23 cellular contexts compared by ENCODE assay signal in the genomic region with DNA sequence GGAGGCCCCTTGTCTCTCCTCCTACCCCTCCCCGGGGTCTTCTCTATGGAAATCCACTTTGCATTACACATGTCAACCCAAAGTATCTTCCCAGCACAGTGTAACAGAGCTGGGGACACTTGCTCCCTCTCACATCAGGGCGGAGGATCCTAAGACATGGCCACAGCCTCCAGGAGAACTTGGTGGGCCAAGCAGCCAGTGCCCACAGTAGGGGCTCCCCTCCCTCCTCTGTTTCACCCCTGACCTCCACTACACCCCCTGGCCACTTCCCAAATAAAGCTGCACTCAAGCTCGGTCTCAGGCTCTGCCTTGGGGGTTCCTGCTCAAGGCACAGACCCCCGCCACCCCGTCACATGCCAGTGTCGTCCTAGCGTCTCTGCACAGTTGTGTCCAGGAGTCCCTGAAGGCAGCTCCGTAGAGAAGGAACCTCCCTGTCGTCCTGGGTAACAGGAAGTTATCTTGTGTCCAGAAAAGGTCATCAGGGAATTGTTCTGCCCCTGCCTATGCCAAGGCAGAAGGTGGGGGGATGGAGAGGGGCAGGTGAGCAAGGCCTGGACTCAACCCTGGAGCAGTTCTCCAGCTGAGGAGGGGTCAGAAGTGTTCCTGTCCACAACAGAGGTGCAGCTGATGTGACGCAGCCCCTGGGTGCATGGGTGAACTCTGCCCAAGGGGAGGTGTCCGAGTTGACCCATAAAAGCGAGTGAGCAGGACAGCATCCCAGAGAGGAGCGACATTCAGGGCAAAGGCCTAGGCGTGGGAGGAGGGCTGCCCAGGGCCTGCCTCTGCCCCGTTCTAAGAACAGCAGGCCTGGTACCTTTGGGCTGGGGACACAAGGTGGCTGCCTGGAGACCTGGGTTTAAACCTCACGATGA. TPM values are rescaled to one million over a fixed set of nuclear protein-coding genes. Genes with fewer than 3 reads are reported as not detected.
"Had no signal": no experiment of that assay in that cellular context is flagged by ENCODE, and none has a peak within 500 bp of the region (broad histone marks: within the 10 kb centered on the region; RNA-seq: fewer than 3 reads in every experiment).

No MANE protein-coding gene starts in this region.

- DNase-seq: activated CD4-positive, alpha-beta T cell treated with anti-CD3 and anti-CD28 coated beads, Interleukin-2, amount 10 ng/mL, durations not matched to agents 7 days and 5 days; activated CD4-positive, CD25-positive, alpha-beta regulatory T cell treated with anti-CD3 and anti-CD28 coated beads, Interleukin-2, amount 50 U/mL, for 72 hours; activated CD8-positive, alpha-beta T cell treated with anti-CD3 and anti-CD28 coated beads for 36 hours; activated gamma-delta T cell; activated naive CD4-positive, alpha-beta T cell treated with anti-CD3 and anti-CD28 coated beads, Interleukin-2, amount 50 U/mL, for 16 hours; activated naive CD8-positive, alpha-beta T cell treated with anti-CD3 and anti-CD28 coated beads, Interleukin-2, amount 50 U/mL, for 24 hours; effector memory CD4-positive, alpha-beta T cell; foreskin melanocyte; lower lobe of right lung; mesendoderm; naive B cell; psoas muscle; stimulated activated CD4-positive, alpha-beta T cell treated with anti-CD3 and anti-CD28 coated beads, Interleukin-12 subunit alpha, Interleukin-12 subunit beta, amount 100 ng/mL, for 4 hours; stimulated activated CD4-positive, alpha-beta T cell treated with anti-CD3 and anti-CD28 coated beads, Interleukin-4, amount 100 ng/mL, for 4 hours; stimulated activated naive CD8-positive, alpha-beta T cell treated with anti-CD3 and anti-CD28 coated beads, Interleukin-15, Interleukin-2, amounts not matched to agents 100 U/mL and 50 U/mL, for 24 hours had no signal

- ATAC-seq: activated CD8-positive, alpha-beta T cell treated with anti-CD3 and anti-CD28 coated beads for 36 hours; activated naive CD8-positive, alpha-beta T cell treated with anti-CD3 and anti-CD28 coated beads, Interleukin-2, amount 50 U/mL, for 24 hours; esophagus mucosa; lower lobe of right lung; psoas muscle; right cardiac atrium; stimulated activated naive CD8-positive, alpha-beta T cell treated with anti-CD3 and anti-CD28 coated beads, Interleukin-15, Interleukin-2, amounts not matched to agents 100 U/mL and 50 U/mL, for 24 hours; T-cell had no signal

- H3K9me3 ChIP-seq: lower lobe of right lung, ovary, psoas muscle had no signal

- H3K36me3 ChIP-seq: cardiac muscle cell, lower lobe of right lung, ovary, WERI-Rb-1 had no signal

- H3K27me3 ChIP-seq: ovary had no signal

- H3K4me1 ChIP-seq: lower lobe of right lung, psoas muscle had no signal

- H3K4me3 ChIP-seq: cardiac muscle cell, lower lobe of right lung, ovary, psoas muscle had no signal

- H3K27ac ChIP-seq: cardiac muscle cell, lower lobe of right lung, ovary, psoas muscle, WERI-Rb-1 had no signal

RNA-seq across cellular contexts. Expression of a gene that starts 25.5 kb away (rescaled TPM):
- total RNA-seq: activated CD4-positive, alpha-beta T cell treated with anti-CD3 and anti-CD28 coated beads, Interleukin-2, amount 10 ng/mL, durations not matched to agents 7 days and 5 days; activated CD8-positive, alpha-beta T cell treated with anti-CD3 and anti-CD28 coated beads for 36 hours; dermis microvascular lymphatic vessel endothelial cell; endothelial cell of umbilical vein; T-cell had no signal
